Comparison of ENCODE assay signal across 1 cellular context in the genomic region with DNA sequence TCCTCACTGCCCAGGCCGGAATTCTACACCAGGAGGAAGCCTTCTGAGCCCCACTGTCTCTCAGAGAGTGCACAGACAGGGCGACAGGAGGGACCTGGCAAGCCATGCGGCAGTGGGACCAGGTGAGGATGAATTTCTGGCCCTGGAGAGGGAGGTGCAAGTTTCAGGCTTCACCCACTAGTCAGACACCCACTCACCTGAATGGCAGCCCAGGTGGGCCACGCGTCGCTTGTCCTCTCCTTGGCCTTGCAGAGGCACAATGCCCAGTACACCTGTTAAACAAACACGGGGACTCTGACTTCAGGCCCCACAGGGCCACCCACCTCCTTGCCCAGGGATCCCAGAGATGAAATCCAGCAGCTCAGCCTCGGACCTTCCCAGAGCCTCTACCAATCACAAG.
TF ChIP-seq lines count a peak whose summit lies in the region.

No MANE protein-coding gene starts in this region.

TF ChIP-seq in IMR-90, 13 proteins besides CTCF, POLR2A, EP300 and RAD21:
- TF ChIP-seq USF2 (IDR thresholded peaks at IDR 0.05; ENCODE audit: low read depth, low read length) (no peak), ELK1 (IDR thresholded peaks at IDR 0.05; ENCODE audit: borderline replicate concordance, low read depth, low read length) (no peak), FOS (IDR thresholded peaks at IDR 0.05; ENCODE audit: low read depth, low read length) (no peak), SMC3 (IDR thresholded peaks at IDR 0.05; ENCODE audit: low read depth, low read length) (no peak), NFE2L2 (IDR thresholded peaks at IDR 0.05; ENCODE audit: low read depth, low read length) (no peak), MAFK (IDR thresholded peaks at IDR 0.05; ENCODE audit: low read depth, low read length) (no peak)
